ENCODE assay signal across 10 cellular contexts in genomic region chr18:832085-832681, GRCh38. TPM values are rescaled to one million over a fixed set of nuclear protein-coding genes. Genes with fewer than 3 reads are reported as not detected.
DNase-seq lines count a peak whose midpoint lies in the region; ATAC-seq and TF ChIP-seq lines count a peak whose summit lies in the region.
"Had no signal": no experiment of that assay in that cellular context is flagged by ENCODE, and none has a peak within 500 bp of the region (broad histone marks: within the 10 kb centered on the region; RNA-seq: fewer than 3 reads in every experiment).

No MANE protein-coding gene starts in this region.

- H3K9me3 ChIP-seq in endodermal cell (ENCODE audit: control insufficient read depth, low read length): no peaks in the 10 kb centered on the region
- H3K9me3 ChIP-seq in smooth muscle cell (replicated peaks; ENCODE audit: low read depth): no peaks in the 10 kb centered on the region
- H3K9me3 ChIP-seq in PC-9 (ENCODE audit: insufficient read depth, low read depth): no peaks in the 10 kb centered on the region
- H3K9me3 ChIP-seq: BLaER1 treated with 17β-estradiol and CSF1 and Interleukin-3, amounts not matched to agents 10 nM and 100 nM had no signal

- H3K9ac ChIP-seq in endodermal cell (ENCODE audit: extremely low read depth, low read length, poor library complexity, severe bottlenecking) (no peak overlapping the region), smooth muscle cell (ENCODE audit: low read depth) (no peak overlapping the region)

- peak overlapping the region; percentile 49 for H3K4me2 ChIP-seq in smooth muscle cell
- H3K4me2 ChIP-seq in PC-9: no peak overlapping the region

- intact Hi-C loops in PC-9 (cut with micrococcal nuclease; ENCODE audit: unreplicated experiment): loop anchor here (10.0 kb wide), 2 partner anchors 117 to 567 kb away; partner anchors contain the start of genes ENOSF1 and THOC1

- H3K27me3 Mint-ChIP-seq in endodermal cell (ENCODE audit: insufficient read depth): peaks cover 28% of the 10 kb centered on the region

- H3K9me3 Mint-ChIP-seq in endodermal cell: no peaks in the 10 kb centered on the region
- H3K9me3 Mint-ChIP-seq: activated B cell treated with CpG ODN at 0.5 μM for 24 hours had no signal

- H3K36me3 ChIP-seq in endodermal cell (ENCODE audit: control insufficient read depth, insufficient read depth, low read length) (no peaks in the 10 kb centered on the region), smooth muscle cell (ENCODE audit: low read depth) (no peaks in the 10 kb centered on the region), PC-9 (ENCODE audit: low read depth) (no peaks in the 10 kb centered on the region)
- H3K36me3 ChIP-seq: BLaER1 treated with 17β-estradiol and CSF1 and Interleukin-3, amounts not matched to agents 10 nM and 100 nM had no signal

- POLR2A ChIA-PET in PC-9 (lab: Charles Lee; ENCODE audit: unreplicated experiment): no interaction called here

- ATAC-seq in HG03565 (IDR thresholded peaks at IDR 0.05; ENCODE audit: unreplicated experiment): no peak

- no peak overlapping the region for H3K4me3 Mint-ChIP-seq in endodermal cell
- H3K4me3 Mint-ChIP-seq: activated B cell treated with CpG ODN at 0.5 μM for 24 hours had no signal

- H3K27ac Mint-ChIP-seq in endodermal cell: no peak overlapping the region
- H3K27ac Mint-ChIP-seq: activated B cell treated with CpG ODN at 0.5 μM for 24 hours had no signal

- TF ChIP-seq CTCF in endodermal cell (conservative IDR thresholded peaks at IDR 0.05): peak; percentile 67
- TF ChIP-seq CTCF in smooth muscle cell (IDR thresholded peaks at IDR 0.05; ENCODE audit: borderline replicate concordance, insufficient read depth, poor library complexity, severe bottlenecking): no peak
- no peak for TF ChIP-seq CTCF in GM13976 (IDR thresholded peaks at IDR 0.05; ENCODE audit: borderline replicate concordance, control extremely low read depth, extremely low read depth, insufficient read depth, missing control alignments)
- no peak for TF ChIP-seq CTCF in PC-9 (conservative IDR thresholded peaks at IDR 0.05)

- H2AFZ ChIP-seq in smooth muscle cell (ENCODE audit: low read depth) (no peak overlapping the region), PC-9 (no peak overlapping the region)

- H4K20me1 ChIP-seq in smooth muscle cell (ENCODE audit: low read depth): no peaks in the 10 kb centered on the region
- H4K20me1 ChIP-seq in PC-9 (ENCODE audit: insufficient read depth): no peaks in the 10 kb centered on the region

- H3K79me2 ChIP-seq in smooth muscle cell (ENCODE audit: low read depth) (no peaks in the 10 kb centered on the region), PC-9 (ENCODE audit: low read depth) (no peaks in the 10 kb centered on the region)

- no peak overlapping the region for H3K27ac ChIP-seq in endodermal cell (ENCODE audit: low read depth, low read length)
- no peak overlapping the region for H3K27ac ChIP-seq in smooth muscle cell (ENCODE audit: low read depth)
- H3K27ac ChIP-seq in PC-9: no peak overlapping the region

- H3K4me3 ChIP-seq in endodermal cell (ENCODE audit: low read length) (no peak overlapping the region), smooth muscle cell (no peak overlapping the region), PC-9 (no peak overlapping the region)
- H3K4me3 ChIP-seq: BLaER1 treated with 17β-estradiol and CSF1 and Interleukin-3, amounts not matched to agents 10 nM and 100 nM had no signal

- H3F3A ChIP-seq in smooth muscle cell (ENCODE audit: low read depth): no peaks in the 10 kb centered on the region
- H3F3A ChIP-seq in PC-9 (ENCODE audit: insufficient read depth, low read depth): no peaks in the 10 kb centered on the region

- H3K4me1 ChIP-seq in endodermal cell (ENCODE audit: control insufficient read depth, insufficient read depth, low read length) (no peaks in the 10 kb centered on the region), smooth muscle cell (ENCODE audit: low read depth) (peaks cover 4% of the 10 kb centered on the region), PC-9 (replicated peaks; ENCODE audit: insufficient read depth) (no peaks in the 10 kb centered on the region)

- H3K4me1 Mint-ChIP-seq in endodermal cell: peaks cover 14% of the 10 kb centered on the region

- H3K27me3 ChIP-seq in endodermal cell (ENCODE audit: control insufficient read depth, insufficient read depth, low read length, poor library complexity, severe bottlenecking): no peaks in the 10 kb centered on the region
- H3K27me3 ChIP-seq in smooth muscle cell (ENCODE audit: low read depth): no peaks in the 10 kb centered on the region
- no peaks in the 10 kb centered on the region for H3K27me3 ChIP-seq in PC-9 (ENCODE audit: insufficient read depth, low read depth)
- H3K27me3 ChIP-seq: BLaER1 treated with 17β-estradiol and CSF1 and Interleukin-3, amounts not matched to agents 10 nM and 100 nM had no signal

- in situ Hi-C loops in GM13976 (cut with MboI; ENCODE audit: low sequenced_read_pairs, unreplicated experiment): loop anchor here (5.0 to 10.0 kb wide), 2 partner anchors 90 to 207 kb away; no protein-coding TSS in a partner anchor

- WGBS in endodermal cell (ENCODE audit: insufficient coverage in 1 of 2, insufficient read length in 1 of 2), 2 experiments: 33 to 46% methylated on average over 10 to 16 of the region's 16 CpGs
- WGBS in smooth muscle cell (ENCODE audit: low lambda C conversion rate): 26% methylated on average over 16 of the region's 16 CpGs

- H3K9me2 ChIP-seq in PC-9 (ENCODE audit: insufficient read depth): no peaks in the 10 kb centered on the region

- DNase-seq in activated CD4-positive, alpha-beta T cell treated with anti-CD3 and anti-CD28 coated beads for 4 hours: peak; percentile 8 to 42
- DNase-seq in activated CD4-positive, alpha-beta T cell treated with anti-CD3 and anti-CD28 coated beads, Interleukin-2, amount 50 U/mL, for 48 hours: no peak
- peak; percentile 18 for DNase-seq in NCI-H82 treated with DMSO at 0.1 percent for 48 hours (lab: John Stamatoyannopoulos, UW; ENCODE audit: unreplicated experiment)
- peak; percentile 93 for DNase-seq in endodermal cell
- no peak for DNase-seq in smooth muscle cell (lab: John Stamatoyannopoulos, UW; ENCODE audit: unreplicated experiment)
- DNase-seq in GM13976 (ENCODE audit: low spot score): no peak
- no peak for DNase-seq in PC-9
- DNase-seq: activated B cell treated with CpG ODN at 0.5 μM for 24 hours had no signal

- CTCF ChIA-PET in PC-9 (lab: Charles Lee): interaction anchor here (0.5 to 3.7 kb wide), 3 partner anchors 8 to 208 kb away, joined by 3 to 28 read pairs (median 3); no protein-coding TSS in a partner anchor

- no peaks in the 10 kb centered on the region for H3K36me3 Mint-ChIP-seq in endodermal cell (ENCODE audit: low read depth)

- BruUV-seq in PC-9 (replicated peaks; lab: Mats Ljungman, UMichigan): no TSS peak

RNA-seq across cellular contexts. Expression of gene YES1, which starts 20.1 kb away (rescaled TPM):
- total RNA-seq in endodermal cell (10 to 100 TPM; 62.8 to 78.8 TPM), smooth muscle cell (120 and 179 TPM in 2 replicates), PC-9 (2021) (68.8 and 111 TPM in 2 replicates)
- polyA plus RNA-seq in endodermal cell (2013, experiment 1 of 2): 53.9 TPM
- polyA plus RNA-seq in endodermal cell (2013, experiment 2 of 2): 53.8 TPM
- polyA plus RNA-seq in smooth muscle cell: 19.5 and 22.6 TPM in 2 replicates

Comparison
In these comparisons a context has a peak if more than half of its experiments do, and no peak if none do; other contexts are left out.
1. DNase-seq: peak in activated CD4-positive, alpha-beta T cell treated with anti-CD3 and anti-CD28 coated beads for 4 hours (2 of 2), NCI-H82 treated with DMSO at 0.1 percent for 48 hours (single experiment) and endodermal cell (single experiment); none in activated CD4-positive, alpha-beta T cell treated with anti-CD3 and anti-CD28 coated beads, Interleukin-2, amount 50 U/mL, for 48 hours (0 of 2), smooth muscle cell (single experiment), GM13976 (single experiment) and PC-9 (0 of 2).